Comparison of ENCODE assay signal across 11 cellular contexts in genomic region chr17:64015447-64015846, GRCh38. TPM values are rescaled to one million over a fixed set of nuclear protein-coding genes. Genes with fewer than 3 reads are reported as not detected.
DNase-seq lines count a peak whose midpoint lies in the region; ATAC-seq and TF ChIP-seq lines count a peak whose summit lies in the region.
"Had no signal": no experiment of that assay in that cellular context is flagged by ENCODE, and none has a peak within 500 bp of the region (broad histone marks: within the 10 kb centered on the region; RNA-seq: fewer than 3 reads in every experiment).

No MANE protein-coding gene starts in this region.

- peak overlapping the region; percentile 93 for H3K27ac Mint-ChIP-seq in stimulated activated naive CD8-positive, alpha-beta T cell treated with anti-CD3 and anti-CD28 coated beads, Interleukin-15, Interleukin-2, amounts not matched to agents 100 ng/mL and 50 ng/mL, for 24 hours
- peak overlapping the region; percentile 89 for H3K27ac Mint-ChIP-seq in activated CD8-positive, alpha-beta T cell treated with anti-CD3 and anti-CD28 coated beads, Interleukin-2, amount 10 ng/mL, durations not matched to agents 7 days and 5 days

- no peaks in the 10 kb centered on the region for H3K9me3 ChIP-seq in left lung
- H3K9me3 ChIP-seq in SJCRH30 (replicated peaks), result no peaks in the 10 kb centered on the region

- no peak for ATAC-seq in stimulated activated naive CD8-positive, alpha-beta T cell treated with anti-CD3 and anti-CD28 coated beads, Interleukin-15, Interleukin-2, amounts not matched to agents 100 U/mL and 50 U/mL, for 24 hours
- ATAC-seq in activated CD8-positive, alpha-beta T cell treated with anti-CD3 and anti-CD28 coated beads, Interleukin-2, amount 10 ng/mL, durations not matched to agents 7 days and 5 days, result no peak
- ATAC-seq in left lung, result no peak
- ATAC-seq in GM18858 (IDR thresholded peaks at IDR 0.05; ENCODE audit: unreplicated experiment), result no peak

- no peak overlapping the region for H3K4me3 ChIP-seq in left lung
- H3K4me3 ChIP-seq in SJCRH30, result no peak overlapping the region

- no peak for TF ChIP-seq CTCF in left lung (IDR thresholded peaks at IDR 0.05)

- H3K9me3 Mint-ChIP-seq in stimulated activated naive CD8-positive, alpha-beta T cell treated with anti-CD3 and anti-CD28 coated beads, Interleukin-15, Interleukin-2, amounts not matched to agents 100 ng/mL and 50 ng/mL, for 24 hours, result no peaks in the 10 kb centered on the region
- no peaks in the 10 kb centered on the region for H3K9me3 Mint-ChIP-seq in activated CD8-positive, alpha-beta T cell treated with anti-CD3 and anti-CD28 coated beads, Interleukin-2, amount 10 ng/mL, durations not matched to agents 7 days and 5 days (ENCODE audit: insufficient read depth)

- H3K4me1 ChIP-seq in left lung, result peaks cover 6 to 53% of the 10 kb centered on the region in 2 donors
- H3K4me1 ChIP-seq in SJCRH30, result no peaks in the 10 kb centered on the region

- no peaks in the 10 kb centered on the region for H3K27me3 Mint-ChIP-seq in stimulated activated naive CD8-positive, alpha-beta T cell treated with anti-CD3 and anti-CD28 coated beads, Interleukin-15, Interleukin-2, amounts not matched to agents 100 ng/mL and 50 ng/mL, for 24 hours
- H3K27me3 Mint-ChIP-seq in activated CD8-positive, alpha-beta T cell treated with anti-CD3 and anti-CD28 coated beads, Interleukin-2, amount 10 ng/mL, durations not matched to agents 7 days and 5 days (ENCODE audit: low read depth), result no peaks in the 10 kb centered on the region

- POLR2A ChIA-PET in activated CD8-positive, alpha-beta T cell treated with anti-CD3 and anti-CD28 coated beads, Interleukin-2, amount 10 ng/mL, durations not matched to agents 7 days and 5 days (lab: Charles Lee), result no interaction called here

- H3K36me3 Mint-ChIP-seq in stimulated activated naive CD8-positive, alpha-beta T cell treated with anti-CD3 and anti-CD28 coated beads, Interleukin-15, Interleukin-2, amounts not matched to agents 100 ng/mL and 50 ng/mL, for 24 hours (ENCODE audit: low read depth), result peaks cover 27% of the 10 kb centered on the region
- peaks cover 19% of the 10 kb centered on the region for H3K36me3 Mint-ChIP-seq in activated CD8-positive, alpha-beta T cell treated with anti-CD3 and anti-CD28 coated beads, Interleukin-2, amount 10 ng/mL, durations not matched to agents 7 days and 5 days (ENCODE audit: low read depth)

- no peak for DNase-seq in stimulated activated naive CD8-positive, alpha-beta T cell treated with anti-CD3 and anti-CD28 coated beads, Interleukin-15, Interleukin-2, amounts not matched to agents 100 U/mL and 50 U/mL, for 24 hours
- DNase-seq in activated CD8-positive, alpha-beta T cell treated with anti-CD3 and anti-CD28 coated beads, Interleukin-2, amount 10 ng/mL, durations not matched to agents 7 days and 5 days, result no peak
- no peak for DNase-seq in left lung
- DNase-seq in SJCRH30, result no peak
- no peak for DNase-seq in NCI-H510A treated with DMSO at 0.1 percent for 48 hours (lab: John Stamatoyannopoulos, UW)
- DNase-seq in stimulated activated naive CD4-positive, alpha-beta T cell (lab: John Stamatoyannopoulos, UW), result no peak
- DNase-seq: glutamatergic neuron, kidney glomerular epithelial cell, NCI-H446 treated with DMSO at 0.1 percent for 48 hours had no signal

- peaks cover 84% of the 10 kb centered on the region for H3K4me1 Mint-ChIP-seq in stimulated activated naive CD8-positive, alpha-beta T cell treated with anti-CD3 and anti-CD28 coated beads, Interleukin-15, Interleukin-2, amounts not matched to agents 100 ng/mL and 50 ng/mL, for 24 hours (ENCODE audit: low read depth)
- H3K4me1 Mint-ChIP-seq in activated CD8-positive, alpha-beta T cell treated with anti-CD3 and anti-CD28 coated beads, Interleukin-2, amount 10 ng/mL, durations not matched to agents 7 days and 5 days (ENCODE audit: low read depth), result peaks cover 51% of the 10 kb centered on the region

- intact Hi-C loops in left lung (cut with DNase I), result no loop called here

- H3K36me3 ChIP-seq in left lung (no peaks in the 10 kb centered on the region), SJCRH30 (no peaks in the 10 kb centered on the region)

- peak overlapping the region; percentile 15 to 52 for H3K27ac ChIP-seq in left lung
- H3K27ac ChIP-seq in SJCRH30, result no peak overlapping the region

- H3K27me3 ChIP-seq in left lung, result no peaks in the 10 kb centered on the region
- no peaks in the 10 kb centered on the region; the same call in 1 of the 2 replicates for H3K27me3 ChIP-seq in SJCRH30

- CTCF ChIA-PET in activated CD8-positive, alpha-beta T cell treated with anti-CD3 and anti-CD28 coated beads, Interleukin-2, amount 10 ng/mL, durations not matched to agents 7 days and 5 days (lab: Charles Lee), result no interaction called here

- H3K4me3 Mint-ChIP-seq in stimulated activated naive CD8-positive, alpha-beta T cell treated with anti-CD3 and anti-CD28 coated beads, Interleukin-15, Interleukin-2, amounts not matched to agents 100 ng/mL and 50 ng/mL, for 24 hours, result peak overlapping the region; percentile 71
- H3K4me3 Mint-ChIP-seq in activated CD8-positive, alpha-beta T cell treated with anti-CD3 and anti-CD28 coated beads, Interleukin-2, amount 10 ng/mL, durations not matched to agents 7 days and 5 days, result peak overlapping the region; percentile 70

RNA-seq across cellular contexts. Expression of gene ICAM2, which starts 5.0 kb away (rescaled TPM):
- total RNA-seq in activated CD8-positive, alpha-beta T cell treated with anti-CD3 and anti-CD28 coated beads, Interleukin-2, amount 10 ng/mL, durations not matched to agents 7 days and 5 days, result 10 to 100 TPM; 48.4 to 51.3 TPM
- total RNA-seq in left lung, result 10 to 100 TPM; 32.3 to 46.9 TPM
- total RNA-seq in SJCRH30 (2014; rRNA removed; shearing (Covaris generic)), result 0.33 and 0.43 TPM in 2 replicates

RNA-seq across cellular contexts. Expression of gene PRR29, which starts 17.3 kb away (rescaled TPM):
- total RNA-seq in activated CD8-positive, alpha-beta T cell treated with anti-CD3 and anti-CD28 coated beads, Interleukin-2, amount 10 ng/mL, durations not matched to agents 7 days and 5 days, result 1 to 10 TPM in 1 of 2 experiments, under 1 TPM in 1; 0.97 to 1.3 TPM
- total RNA-seq in left lung, result 1 to 10 TPM; 1.0 to 5.0 TPM
- total RNA-seq in SJCRH30 (2014; rRNA removed; shearing (Covaris generic)), result 0.12 TPM in 1 of 2 replicates, not detected in the other

RNA-seq across cellular contexts. Expression of gene SCN4A, which starts 42.7 kb away (rescaled TPM):
- total RNA-seq in activated CD8-positive, alpha-beta T cell treated with anti-CD3 and anti-CD28 coated beads, Interleukin-2, amount 10 ng/mL, durations not matched to agents 7 days and 5 days, result not detected
- total RNA-seq in left lung, result under 1 TPM; 0.05 to 0.17 TPM
- total RNA-seq in SJCRH30 (2014; rRNA removed; shearing (Covaris generic)), result 12.4 and 14.3 TPM in 2 replicates

Comparison
In these comparisons a context has a peak if more than half of its experiments do, and no peak if none do; other contexts are left out.
1. RNA of gene ICAM2, which starts 5.0 kb away (total RNA-seq): 48.4 to 51.3 TPM in activated CD8-positive, alpha-beta T cell treated with anti-CD3 and anti-CD28 coated beads, Interleukin-2, amount 10 ng/mL, durations not matched to agents 7 days and 5 days and 32.3 to 46.9 TPM in left lung; 0.33 to 0.43 TPM in SJCRH30; every median in the first group is over 10 times any median in the second.
2. RNA of gene SCN4A, which starts 42.7 kb away (total RNA-seq): 12.4 to 14.3 TPM in SJCRH30; 0.05 to 0.17 TPM in left lung and not detected in activated CD8-positive, alpha-beta T cell treated with anti-CD3 and anti-CD28 coated beads, Interleukin-2, amount 10 ng/mL, durations not matched to agents 7 days and 5 days; every median in the first group is over 10 times any median in the second.